In the genomic region with DNA sequence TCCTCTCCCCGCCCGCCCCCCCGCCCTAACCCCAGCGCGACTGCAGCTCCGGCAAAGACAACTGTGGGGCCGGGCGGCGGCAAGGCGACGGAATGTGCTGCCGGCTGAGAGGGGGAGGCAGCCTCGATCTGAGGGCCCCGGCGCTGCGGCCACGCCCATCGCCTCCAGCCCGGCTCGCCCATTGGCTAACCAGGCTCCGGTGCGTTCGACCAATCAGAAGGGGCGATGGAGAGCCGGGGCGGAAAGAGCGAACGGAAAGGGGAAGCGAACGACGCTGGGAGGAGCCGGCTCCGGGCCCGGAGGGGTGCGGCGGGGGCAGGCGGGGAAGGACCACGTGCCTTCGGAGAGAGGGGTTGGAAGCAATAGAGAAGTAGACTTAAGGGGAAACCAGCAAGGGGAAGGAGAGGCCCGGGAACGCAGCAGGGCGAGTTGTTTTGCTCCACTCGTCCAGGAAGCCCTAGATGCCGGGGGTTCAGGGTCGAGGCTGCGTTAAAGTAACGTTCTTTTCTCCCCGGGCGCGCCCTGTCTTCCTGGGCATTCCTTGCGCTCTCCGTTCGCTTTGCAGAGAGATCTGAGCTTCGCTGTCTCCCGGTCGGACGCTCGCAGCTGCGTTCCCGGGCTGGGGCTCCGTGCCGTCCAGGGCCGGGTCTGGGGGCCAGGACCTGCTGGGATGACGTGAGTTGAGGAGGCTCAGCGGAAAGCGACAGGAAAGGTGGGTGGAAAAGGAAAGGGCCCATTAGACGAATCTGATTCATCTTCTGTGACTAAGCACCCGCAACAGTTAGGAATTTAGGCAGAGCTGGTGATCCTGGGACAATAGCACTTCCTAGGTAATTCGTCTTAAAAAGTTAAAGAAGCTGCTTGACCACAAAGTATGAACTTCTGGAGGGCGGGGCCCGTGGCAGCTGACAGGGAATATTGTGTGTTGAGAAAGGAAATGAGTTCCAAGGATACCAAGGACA, we compare ENCODE assay signal across 8 cellular contexts.
DNase-seq lines count a peak whose midpoint lies in the region; ATAC-seq lines count a peak whose summit lies in the region.

A gene with protein sequence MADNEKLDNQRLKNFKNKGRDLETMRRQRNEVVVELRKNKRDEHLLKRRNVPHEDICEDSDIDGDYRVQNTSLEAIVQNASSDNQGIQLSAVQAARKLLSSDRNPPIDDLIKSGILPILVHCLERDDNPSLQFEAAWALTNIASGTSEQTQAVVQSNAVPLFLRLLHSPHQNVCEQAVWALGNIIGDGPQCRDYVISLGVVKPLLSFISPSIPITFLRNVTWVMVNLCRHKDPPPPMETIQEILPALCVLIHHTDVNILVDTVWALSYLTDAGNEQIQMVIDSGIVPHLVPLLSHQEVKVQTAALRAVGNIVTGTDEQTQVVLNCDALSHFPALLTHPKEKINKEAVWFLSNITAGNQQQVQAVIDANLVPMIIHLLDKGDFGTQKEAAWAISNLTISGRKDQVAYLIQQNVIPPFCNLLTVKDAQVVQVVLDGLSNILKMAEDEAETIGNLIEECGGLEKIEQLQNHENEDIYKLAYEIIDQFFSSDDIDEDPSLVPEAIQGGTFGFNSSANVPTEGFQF (minus strand): TSS at position 130 of the 962 bp plus-strand sequence. CDS start 289 bp downstream, outside the sequence.

- ATAC-seq in GM19023 (IDR thresholded peaks at IDR 0.05; ENCODE audit: unreplicated experiment) (peak; percentile 92), HG03280 (IDR thresholded peaks at IDR 0.05; ENCODE audit: unreplicated experiment) (peak; percentile 92)

- DNase-seq in AG08396 (ENCODE audit: low spot score) (peak; percentile 98), NCI-H345 treated with DMSO at 0.1 percent for 48 hours (lab: John Stamatoyannopoulos, UW; ENCODE audit: unreplicated experiment) (peak; percentile 67), inferior parietal cortex (ENCODE audit: extremely low spot score) (peak; percentile 97)
- DNase-seq in activated CD4-positive, CD25-positive, alpha-beta regulatory T cell (lab: John Stamatoyannopoulos, UW): peak; percentile 88 to 95 (median 93)
- peak; percentile 97 for DNase-seq in central memory CD4-positive, alpha-beta T cell
- peak; percentile 93 to 94 for DNase-seq in stimulated activated CD4-positive, alpha-beta T cell treated with anti-CD3 and anti-CD28 coated beads, Interleukin-12 subunit alpha, Interleukin-12 subunit beta, amount 100 ng/mL, for 24 hours (ENCODE audit: low read depth in 2 of 2)

Comparison
In these comparisons a context has a peak if more than half of its experiments do, and no peak if none do; other contexts are left out.
1. Peak in every context shown above with its lines: DNase-seq and ATAC-seq.